Comparison of ENCODE assay signal across 9 cellular contexts in genomic region chrX:100358766-100359165, GRCh38.
DNase-seq lines count a peak whose midpoint lies in the region; TF ChIP-seq lines count a peak whose summit lies in the region.
"Had no signal": no experiment of that assay in that cellular context is flagged by ENCODE, and none has a peak within 500 bp of the region (broad histone marks: within the 10 kb centered on the region; RNA-seq: fewer than 3 reads in every experiment).

No MANE protein-coding gene starts in this region.

- DNase-seq in NCI-H187 treated with DMSO at 0.1 percent for 48 hours (lab: John Stamatoyannopoulos, UW): peak; percentile 63
- no peak for DNase-seq in NCI-H187 (lab: John Stamatoyannopoulos, UW)
- peak; percentile 82 for DNase-seq in NCI-H2029 treated with DMSO at 0.1 percent for 48 hours (lab: John Stamatoyannopoulos, UW)
- peak; percentile 72 for DNase-seq in NCI-H748 treated with DMSO at 0.1 percent for 48 hours (lab: John Stamatoyannopoulos, UW)
- no peak for DNase-seq in nephron progenitor cell
- no peak for DNase-seq in GM19240 (ENCODE audit: insufficient read length, low spot score)
- DNase-seq in KG1 (lab: John Stamatoyannopoulos, UW): no peak
- DNase-seq: 8988T; CD4-positive, CD25-positive, alpha-beta regulatory T cell had no signal

- peak overlapping the region; percentile 60 for H3K27ac Mint-ChIP-seq in nephron progenitor cell
- H3K27ac Mint-ChIP-seq: CD4-positive, CD25-positive, alpha-beta regulatory T cell had no signal

- H3K4me3 Mint-ChIP-seq in nephron progenitor cell: no peak overlapping the region
- H3K4me3 Mint-ChIP-seq: CD4-positive, CD25-positive, alpha-beta regulatory T cell had no signal

- H3K27me3 Mint-ChIP-seq in nephron progenitor cell (ENCODE audit: low read depth, poor library complexity): no peaks in the 10 kb centered on the region
- H3K27me3 Mint-ChIP-seq: CD4-positive, CD25-positive, alpha-beta regulatory T cell had no signal

- no peak for TF ChIP-seq CTCF in nephron progenitor cell (IDR thresholded peaks at IDR 0.05)

- peaks cover under 1% of the 10 kb centered on the region for H3K36me3 Mint-ChIP-seq in nephron progenitor cell (ENCODE audit: low read depth)
- H3K36me3 Mint-ChIP-seq: CD4-positive, CD25-positive, alpha-beta regulatory T cell had no signal

- peaks cover 75% of the 10 kb centered on the region for H3K4me1 Mint-ChIP-seq in nephron progenitor cell
- H3K4me1 Mint-ChIP-seq: CD4-positive, CD25-positive, alpha-beta regulatory T cell had no signal

- no peaks in the 10 kb centered on the region for H3K9me3 Mint-ChIP-seq in nephron progenitor cell

Comparison
In these comparisons a context has a peak if more than half of its experiments do, and no peak if none do; other contexts are left out.
1. DNase-seq: peak in NCI-H187 treated with DMSO at 0.1 percent for 48 hours (single experiment), NCI-H2029 treated with DMSO at 0.1 percent for 48 hours (single experiment) and NCI-H748 treated with DMSO at 0.1 percent for 48 hours (single experiment); none in NCI-H187 (0 of 2), nephron progenitor cell (single experiment), GM19240 (single experiment) and KG1 (single experiment).